29 cellular contexts compared by ENCODE assay signal in genomic region chr4:78683352-78683751, GRCh38.
"Had no signal": no experiment of that assay in that cellular context is flagged by ENCODE, and none has a peak within 500 bp of the region (broad histone marks: within the 10 kb centered on the region; RNA-seq: fewer than 3 reads in every experiment).

No MANE protein-coding gene starts in this region.

- DNase-seq: colonic mucosa; effector CD8-positive, alpha-beta T cell; endodermal cell; foreskin fibroblast; gastrocnemius medialis; heart left ventricle; kidney; left lung; mesenchymal stem cell; midbrain; naive thymus-derived CD8-positive, alpha-beta T cell; nephron progenitor cell; occipital lobe; ovary; posterior cingulate gyrus; psoas muscle; right cardiac atrium; sigmoid colon; spleen; stimulated activated naive B cell treated with anti-CD40 and anti-IgM and Interleukin-4, amounts not matched to agents 10 μg/mL and 1 μg/mL and 100 μg/mL, for 72 hours; upper lobe of left lung had no signal

- H3K4me2 ChIP-seq: hepatocyte had no signal

- H3K79me2 ChIP-seq: hepatocyte had no signal

- FAIRE-seq: kidney, urothelium cell line had no signal

- H3K36me3 Mint-ChIP-seq: naive thymus-derived CD8-positive, alpha-beta T cell; stimulated activated naive B cell treated with anti-CD40 and anti-IgM and Interleukin-4, amounts not matched to agents 10 μg/mL and 1 μg/mL and 100 μg/mL, for 72 hours had no signal

- H3K4me1 Mint-ChIP-seq: naive thymus-derived CD8-positive, alpha-beta T cell; nephron progenitor cell had no signal

- H3K4me3 ChIP-seq: colonic mucosa, gastrocnemius medialis, heart left ventricle, hepatocyte, left lung, ovary, psoas muscle, sigmoid colon, spleen, thoracic aorta, tibial nerve, upper lobe of left lung had no signal

- H3K4me1 ChIP-seq: colonic mucosa, gastrocnemius medialis, psoas muscle had no signal

- H2AFZ ChIP-seq: hepatocyte had no signal

- H3K27me3 ChIP-seq: colonic mucosa, gastrocnemius medialis, heart left ventricle, hepatocyte, left lung, ovary, sigmoid colon, spleen, tibial nerve, upper lobe of left lung had no signal

- H3K9me3 Mint-ChIP-seq: dendritic cell treated with granulocyte-macrophage colony-stimulating factor and Interleukin-4, amounts not matched to agents 40 ng/mL and 50 ng/mL, for 4 days; endodermal cell; naive thymus-derived CD8-positive, alpha-beta T cell; nephron progenitor cell; stimulated activated naive CD8-positive, alpha-beta T cell treated with anti-CD3 and anti-CD28 coated beads, Interleukin-15, Interleukin-2, amounts not matched to agents 100 ng/mL and 50 ng/mL, for 24 hours had no signal

- H3K9me3 ChIP-seq: colonic mucosa, gastrocnemius medialis, heart left ventricle, left lung, ovary, psoas muscle, sigmoid colon, spleen, thoracic aorta, tibial nerve, upper lobe of left lung had no signal

- ATAC-seq: esophagus mucosa; gastrocnemius medialis; heart left ventricle; left lung; naive thymus-derived CD8-positive, alpha-beta T cell; psoas muscle; right cardiac atrium; stimulated activated naive B cell treated with anti-CD40 and anti-IgM and Interleukin-4, amounts not matched to agents 10 μg/mL and 1 μg/mL and 100 μg/mL, for 72 hours had no signal

- H3K27me3 Mint-ChIP-seq: dendritic cell treated with granulocyte-macrophage colony-stimulating factor and Interleukin-4, amounts not matched to agents 40 ng/mL and 50 ng/mL, for 4 days; naive thymus-derived CD8-positive, alpha-beta T cell; stimulated activated naive B cell treated with anti-CD40 and anti-IgM and Interleukin-4, amounts not matched to agents 10 μg/mL and 1 μg/mL and 100 μg/mL, for 72 hours had no signal

- H3K27ac Mint-ChIP-seq: dendritic cell treated with granulocyte-macrophage colony-stimulating factor and Interleukin-4, amounts not matched to agents 40 ng/mL and 50 ng/mL, for 4 days; endodermal cell; naive thymus-derived CD8-positive, alpha-beta T cell; nephron progenitor cell; stimulated activated naive B cell treated with anti-CD40 and anti-IgM and Interleukin-4, amounts not matched to agents 10 μg/mL and 1 μg/mL and 100 μg/mL, for 72 hours; stimulated activated naive CD8-positive, alpha-beta T cell treated with anti-CD3 and anti-CD28 coated beads, Interleukin-15, Interleukin-2, amounts not matched to agents 100 ng/mL and 50 ng/mL, for 24 hours had no signal

- H3K4me3 Mint-ChIP-seq: dendritic cell treated with granulocyte-macrophage colony-stimulating factor and Interleukin-4, amounts not matched to agents 40 ng/mL and 50 ng/mL, for 4 days; endodermal cell; naive thymus-derived CD8-positive, alpha-beta T cell; nephron progenitor cell; stimulated activated naive B cell treated with anti-CD40 and anti-IgM and Interleukin-4, amounts not matched to agents 10 μg/mL and 1 μg/mL and 100 μg/mL, for 72 hours; stimulated activated naive CD8-positive, alpha-beta T cell treated with anti-CD3 and anti-CD28 coated beads, Interleukin-15, Interleukin-2, amounts not matched to agents 100 ng/mL and 50 ng/mL, for 24 hours had no signal

- H3K27ac ChIP-seq: colonic mucosa, epithelial cell of prostate, gastrocnemius medialis, heart left ventricle, hepatocyte, left lung, ovary, psoas muscle, sigmoid colon, spleen, thoracic aorta, tibial nerve, upper lobe of left lung had no signal

- H3K36me3 ChIP-seq: colonic mucosa, gastrocnemius medialis, heart left ventricle, left lung, ovary, sigmoid colon, spleen, thoracic aorta, tibial nerve, upper lobe of left lung had no signal
